In the genomic region with DNA sequence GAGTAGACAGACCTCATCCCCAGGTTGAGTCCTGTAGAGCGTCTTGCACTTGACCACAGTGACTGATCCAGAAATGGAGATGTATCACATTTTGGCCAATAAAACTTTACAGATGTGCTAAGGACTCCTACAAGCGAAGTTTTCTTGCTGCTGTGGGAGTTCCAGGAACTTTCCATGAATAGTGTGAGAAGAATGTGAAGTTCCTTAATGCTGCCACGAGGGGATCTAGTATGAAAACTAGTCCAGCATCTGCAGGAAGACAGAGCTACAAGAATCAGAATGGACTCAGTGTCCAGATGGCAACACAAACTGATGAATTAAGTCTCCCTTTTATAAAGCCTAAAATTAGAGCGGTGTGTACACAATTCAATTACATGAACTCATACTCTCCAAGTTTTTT, we compare ENCODE assay signal across 22 cellular contexts. TPM values are rescaled to one million over a fixed set of nuclear protein-coding genes. Genes with fewer than 3 reads are reported as not detected.
DNase-seq lines count a peak whose midpoint lies in the region; ATAC-seq and TF ChIP-seq lines count a peak whose summit lies in the region.
"Had no signal": no experiment of that assay in that cellular context is flagged by ENCODE, and none has a peak within 500 bp of the region (broad histone marks: within the 10 kb centered on the region; RNA-seq: fewer than 3 reads in every experiment).

No MANE protein-coding gene starts in this region.

- H3K9me3 ChIP-seq in mammary epithelial cell (replicated peaks; ENCODE audit: insufficient read depth, low read length) = no peaks in the 10 kb centered on the region
- no peaks in the 10 kb centered on the region for H3K9me3 ChIP-seq in neuronal stem cell (replicated peaks in 1 of 2; ENCODE audit: control insufficient read depth in 2 of 2, insufficient read depth in 1 of 2, low read depth in 1 of 2, low read length in 2 of 2)
- H3K9me3 ChIP-seq in adrenal gland (replicated peaks in 1 of 3) = no peaks in the 10 kb centered on the region
- H3K9me3 ChIP-seq: body of pancreas, esophagus muscularis mucosa, tibial artery had no signal

- H2AK5ac ChIP-seq in neuronal stem cell (ENCODE audit: low read depth, low read length) = no peak overlapping the region

- no peak overlapping the region for H3K4me3 Mint-ChIP-seq in natural killer cell treated with Interleukin-12 subunit alpha and Interleukin-12 subunit beta and Interleukin-15 and Interleukin-18, amount 100 ng/mL, for 72 hours
- H3K4me3 Mint-ChIP-seq: activated naive CD4-positive, alpha-beta T cell treated with anti-CD3 and anti-CD28 coated beads, Interleukin-2, amount 10 ng/mL, durations not matched to agents 7 days and 5 days; IgD-negative memory B cell; natural killer cell; stimulated activated effector memory CD8-positive, alpha-beta T cell treated with anti-CD3 and anti-CD28 coated beads, Interleukin-12 subunit alpha, Interleukin-12 subunit beta, amount 100 ng/mL, for 72 hours had no signal

- H3K27ac ChIP-seq in mammary epithelial cell (ENCODE audit: insufficient read depth, low read depth, low read length) (no peak overlapping the region), neuronal stem cell (replicated peaks; ENCODE audit: low read length) (no peak overlapping the region), adrenal gland (no peak overlapping the region)
- H3K27ac ChIP-seq: 22Rv1, body of pancreas, dorsolateral prefrontal cortex, esophagus muscularis mucosa, tibial artery had no signal

- intact Hi-C loops in mammary epithelial cell (cut with micrococcal nuclease) = loop anchor here (1.0 kb wide), 1 partner anchor 27 kb away; no protein-coding TSS in a partner anchor
- intact Hi-C loops in adrenal gland (cut with DNase I) = no loop called here

- no peak overlapping the region for H4K91ac ChIP-seq in neuronal stem cell (ENCODE audit: low read depth, low read length, poor library complexity)

- WGBS in mammary epithelial cell (ENCODE audit: low coverage, missing lambda C conversion rate) = 79% methylated on average over 4 of the region's 4 CpGs
- no CpG with 5 or more reads among the region's 4 CpGs for whole genome bisulfite sequencing in neuronal stem cell (ENCODE audit: extremely low coverage in 2 of 2, insufficient read length in 2 of 2, insufficient replicate concordance in 1 of 2), 2 donors
- 68 to 76% (median 74%) methylated on average over 4 of the region's 4 CpGs for WGBS in adrenal gland, 4 donors

- no peak overlapping the region for H2AFZ ChIP-seq in mammary epithelial cell (ENCODE audit: low read depth, low read length)
- H2AFZ ChIP-seq in neuronal stem cell (ENCODE audit: low read length) = no peak overlapping the region

- no peaks in the 10 kb centered on the region for H3K36me3 Mint-ChIP-seq in natural killer cell treated with Interleukin-12 subunit alpha and Interleukin-12 subunit beta and Interleukin-15 and Interleukin-18, amount 100 ng/mL, for 72 hours
- H3K36me3 Mint-ChIP-seq: activated naive CD4-positive, alpha-beta T cell treated with anti-CD3 and anti-CD28 coated beads, Interleukin-2, amount 10 ng/mL, durations not matched to agents 7 days and 5 days; natural killer cell; stimulated activated effector memory CD8-positive, alpha-beta T cell treated with anti-CD3 and anti-CD28 coated beads, Interleukin-12 subunit alpha, Interleukin-12 subunit beta, amount 100 ng/mL, for 72 hours had no signal

- in situ Hi-C loops in mammary epithelial cell (cut with MboI; ENCODE audit: low sequenced_read_pairs in 2 of 2) = loop anchor here (25.0 kb wide), 1 partner anchor 707 kb away; no protein-coding TSS in a partner anchor

- H3K27me3 Mint-ChIP-seq in natural killer cell treated with Interleukin-12 subunit alpha and Interleukin-12 subunit beta and Interleukin-15 and Interleukin-18, amount 100 ng/mL, for 72 hours = peaks cover 34 to 36% of the 10 kb centered on the region in 2 donors

- no peak overlapping the region for H3K9ac ChIP-seq in mammary epithelial cell (ENCODE audit: insufficient read depth, low read length)
- no peak overlapping the region for H3K9ac ChIP-seq in neuronal stem cell (ENCODE audit: low read depth, low read length, poor library complexity)

- DNase-seq in DMS 273 (lab: John Stamatoyannopoulos, UW; ENCODE audit: unreplicated experiment) (peak; percentile 32), DMS 273 treated with DMSO at 0.1 percent for 48 hours (lab: John Stamatoyannopoulos, UW) (no peak), NB4 (ENCODE audit: low read depth) (peak; percentile 7), mammary epithelial cell (peak; percentile 12), neuronal stem cell (ENCODE audit: low spot score) (no peak), adrenal gland (no peak), Ammon's horn (ENCODE audit: low spot score) (no peak)
- DNase-seq in natural killer cell treated with Interleukin-12 subunit alpha and Interleukin-12 subunit beta and Interleukin-15 and Interleukin-18, amount 100 ng/mL, for 72 hours (ENCODE audit: low spot score) = no peak
- DNase-seq: activated CD4-positive, alpha-beta T cell treated with anti-CD3 and anti-CD28 coated beads, Interleukin-2, amount 50 U/mL, for 48 hours; activated naive CD4-positive, alpha-beta T cell treated with anti-CD3 and anti-CD28 coated beads, Interleukin-2, amount 10 ng/mL, durations not matched to agents 7 days and 5 days; body of pancreas; dorsolateral prefrontal cortex; natural killer cell; NCI-H1105; NCI-H774; RPMI8226; tibial artery had no signal

- H3K18ac ChIP-seq in neuronal stem cell (ENCODE audit: low read length) = no peak overlapping the region

- CTCF ChIA-PET in mammary epithelial cell (lab: Charles Lee; ENCODE audit: low non-redundant PET) = interaction anchor here (0.7 kb wide), 1 partner anchor 31 kb away, joined by 5 read pairs; no protein-coding TSS in a partner anchor

- H4K8ac ChIP-seq in neuronal stem cell (ENCODE audit: low read depth, low read length) = no peak overlapping the region

- H4K20me1 ChIP-seq in mammary epithelial cell (ENCODE audit: insufficient read depth, low read length) = no peaks in the 10 kb centered on the region

- H3K79me2 ChIP-seq in mammary epithelial cell (ENCODE audit: insufficient read depth, low read length) = no peaks in the 10 kb centered on the region

- H3K36me3 ChIP-seq in mammary epithelial cell (ENCODE audit: insufficient read depth, low read length) (no peaks in the 10 kb centered on the region), neuronal stem cell (replicated peaks in 1 of 2; ENCODE audit: control insufficient read depth in 2 of 2, insufficient read depth in 2 of 2, low read length in 2 of 2) (no peaks in the 10 kb centered on the region), adrenal gland (replicated peaks in 1 of 2) (no peaks in the 10 kb centered on the region)
- H3K36me3 ChIP-seq: esophagus muscularis mucosa, tibial artery had no signal

- ATAC-seq in natural killer cell treated with Interleukin-12 subunit alpha and Interleukin-12 subunit beta and Interleukin-15 and Interleukin-18, amount 100 ng/mL, for 72 hours = no peak
- ATAC-seq: body of pancreas; GM12878; natural killer cell; stimulated activated effector memory CD8-positive, alpha-beta T cell treated with anti-CD3 and anti-CD28 coated beads, Interleukin-12 subunit alpha, Interleukin-12 subunit beta, amount 100 ng/mL, for 72 hours had no signal

- H3K27me3 ChIP-seq in mammary epithelial cell (ENCODE audit: insufficient read depth, low read length) = peaks cover 3% of the 10 kb centered on the region
- H3K27me3 ChIP-seq in neuronal stem cell (ENCODE audit: control insufficient read depth in 3 of 3, insufficient read depth in 3 of 3, low read depth in 1 of 3, low read length in 3 of 3) = no peaks in the 10 kb centered on the region
- H3K27me3 ChIP-seq in adrenal gland = no peaks in the 10 kb centered on the region
- H3K27me3 ChIP-seq: body of pancreas, dorsolateral prefrontal cortex, esophagus muscularis mucosa, tibial artery had no signal

- TF ChIP-seq POLR2A in NB4 (IDR thresholded peaks at IDR 0.05; ENCODE audit: extremely low read depth, insufficient read length) (no peak), adrenal gland (IDR thresholded peaks at IDR 0.05) (no peak)

- H3K4me2 ChIP-seq in mammary epithelial cell (ENCODE audit: insufficient read depth, low read depth, low read length) (no peak overlapping the region), neuronal stem cell (ENCODE audit: insufficient read depth, low read length, poor library complexity, severe bottlenecking) (no peak overlapping the region)

- dilution Hi-C loops in mammary epithelial cell (cut with HindIII; ENCODE audit: low sequenced_read_pairs) = no loop called here

- no peak overlapping the region for H2BK15ac ChIP-seq in neuronal stem cell (ENCODE audit: low read length)

- H3K4me1 ChIP-seq in mammary epithelial cell (ENCODE audit: insufficient read depth, low read length) (no peaks in the 10 kb centered on the region), neuronal stem cell (ENCODE audit: control insufficient read depth in 2 of 2, insufficient read depth in 1 of 2, low read depth in 1 of 2, low read length in 2 of 2) (peaks cover 0 to 9% of the 10 kb centered on the region in 2 donors), adrenal gland (replicated peaks in 1 of 2) (no peaks in the 10 kb centered on the region)
- H3K4me1 ChIP-seq: body of pancreas, esophagus muscularis mucosa, tibial artery had no signal

- H3K4me3 ChIP-seq in NB4 (ENCODE audit: low read depth, low read length) = no peak overlapping the region
- H3K4me3 ChIP-seq in mammary epithelial cell (replicated peaks in 1 of 3; ENCODE audit: insufficient read depth in 1 of 3, low read depth in 2 of 3, low read length in 3 of 3) = no peak overlapping the region
- H3K4me3 ChIP-seq in neuronal stem cell (ENCODE audit: low read length in 2 of 2) = no peak overlapping the region
- H3K4me3 ChIP-seq in adrenal gland = no peak overlapping the region
- H3K4me3 ChIP-seq: body of pancreas, dorsolateral prefrontal cortex, esophagus muscularis mucosa, GM12878, tibial artery had no signal

- no peak for TF ChIP-seq CTCF in NB4 (IDR thresholded peaks at IDR 0.05; ENCODE audit: low read depth, low read length)
- peak in 1 of 2 donors; percentile 23 for TF ChIP-seq CTCF in mammary epithelial cell (conservative IDR thresholded peaks at IDR 0.05 in 1 of 2, IDR thresholded peaks at IDR 0.05 in 1 of 2; ENCODE audit: extremely low read depth in 1 of 2, insufficient read depth in 1 of 2, low read depth in 1 of 2, low read length in 2 of 2)
- TF ChIP-seq CTCF in adrenal gland (IDR thresholded peaks at IDR 0.05) = no peak

- no peaks in the 10 kb centered on the region for H3K4me1 Mint-ChIP-seq in natural killer cell treated with Interleukin-12 subunit alpha and Interleukin-12 subunit beta and Interleukin-15 and Interleukin-18, amount 100 ng/mL, for 72 hours (ENCODE audit: low read depth in 2 of 2)
- H3K4me1 Mint-ChIP-seq: natural killer cell; stimulated activated effector memory CD8-positive, alpha-beta T cell treated with anti-CD3 and anti-CD28 coated beads, Interleukin-12 subunit alpha, Interleukin-12 subunit beta, amount 100 ng/mL, for 72 hours had no signal

- H2BK120ac ChIP-seq in neuronal stem cell (ENCODE audit: low read depth, low read length) = no peak overlapping the region

- H3K14ac ChIP-seq in neuronal stem cell (ENCODE audit: low read length) = no peak overlapping the region

- H3K27ac Mint-ChIP-seq in natural killer cell treated with Interleukin-12 subunit alpha and Interleukin-12 subunit beta and Interleukin-15 and Interleukin-18, amount 100 ng/mL, for 72 hours = no peak overlapping the region
- H3K27ac Mint-ChIP-seq: activated naive CD4-positive, alpha-beta T cell treated with anti-CD3 and anti-CD28 coated beads, Interleukin-2, amount 10 ng/mL, durations not matched to agents 7 days and 5 days; IgD-negative memory B cell; natural killer cell; stimulated activated effector memory CD8-positive, alpha-beta T cell treated with anti-CD3 and anti-CD28 coated beads, Interleukin-12 subunit alpha, Interleukin-12 subunit beta, amount 100 ng/mL, for 72 hours had no signal

- no peak overlapping the region for H2BK5ac ChIP-seq in neuronal stem cell (ENCODE audit: low read length)

- H3K23ac ChIP-seq in neuronal stem cell (ENCODE audit: low read depth, low read length, poor library complexity) = no peak overlapping the region

- BruUV-seq in mammary epithelial cell (replicated peaks; lab: Mats Ljungman, UMichigan) = no TSS peak

- H3K9me3 Mint-ChIP-seq in natural killer cell treated with Interleukin-12 subunit alpha and Interleukin-12 subunit beta and Interleukin-15 and Interleukin-18, amount 100 ng/mL, for 72 hours = no peaks in the 10 kb centered on the region
- H3K9me3 Mint-ChIP-seq: activated naive CD4-positive, alpha-beta T cell treated with anti-CD3 and anti-CD28 coated beads, Interleukin-2, amount 10 ng/mL, durations not matched to agents 7 days and 5 days; IgD-negative memory B cell; natural killer cell; stimulated activated effector memory CD8-positive, alpha-beta T cell treated with anti-CD3 and anti-CD28 coated beads, Interleukin-12 subunit alpha, Interleukin-12 subunit beta, amount 100 ng/mL, for 72 hours had no signal

- no peak overlapping the region for H3K4ac ChIP-seq in neuronal stem cell (ENCODE audit: low read length)

- H2BK12ac ChIP-seq in neuronal stem cell (ENCODE audit: low read length) = peak overlapping the region; percentile 58

- H3K79me1 ChIP-seq in neuronal stem cell (ENCODE audit: low read depth, low read length) = no peaks in the 10 kb centered on the region

RNA-seq across cellular contexts. Expression of gene LSM8, which starts 14.8 kb away (rescaled TPM):
- total RNA-seq in mammary epithelial cell (10 to 100 TPM; 23.7 to 37.4 TPM), adrenal gland (10 to 100 TPM in 7 of 8 donors, 1 to 10 TPM in 1; 5.3 to 29.0 (median 20.0) TPM)
- polyA plus RNA-seq in mammary epithelial cell (47.6 TPM), adrenal gland (10 to 100 TPM; 24.2 to 44.6 (median 24.4) TPM)
- 12.6 TPM for polyA minus RNA-seq in mammary epithelial cell
- polyA plus RNA-seq in neuronal stem cell (2013, experiment 1 of 2) = 53.9 TPM
- polyA plus RNA-seq in neuronal stem cell (2013, experiment 2 of 2) = 57.6 TPM
- total RNA-seq in natural killer cell treated with Interleukin-12 subunit alpha and Interleukin-12 subunit beta and Interleukin-15 and Interleukin-18, amount 100 ng/mL, for 72 hours = 10 to 100 TPM; 37.3 to 48.0 TPM

RNA-seq across cellular contexts. Expression of gene ANKRD7, which starts 55.4 kb away (rescaled TPM):
- 1 to 10 TPM in 1 of 2 donors, under 1 TPM in 1; 0.35 to 1.7 TPM for total RNA-seq in mammary epithelial cell
- 0.26 TPM for polyA plus RNA-seq in mammary epithelial cell
- not detected for polyA minus RNA-seq in mammary epithelial cell
- 0.15 TPM for polyA plus RNA-seq in neuronal stem cell (2013, experiment 1 of 2)
- polyA plus RNA-seq in neuronal stem cell (2013, experiment 2 of 2) = not detected
- not detected for total RNA-seq in natural killer cell treated with Interleukin-12 subunit alpha and Interleukin-12 subunit beta and Interleukin-15 and Interleukin-18, amount 100 ng/mL, for 72 hours
- 1 to 10 TPM in 5 of 8 donors, under 1 TPM in 2, not detected in 1; 0.48 to 1.9 (median 1.2) TPM for total RNA-seq in adrenal gland
- polyA plus RNA-seq in adrenal gland = 1 to 10 TPM in 2 of 3 donors, under 1 TPM in 1; 0.71 to 2.0 (median 1.1) TPM
- total RNA-seq: natural killer cell had no signal
- polyA plus RNA-seq: IgD-negative memory B cell had no signal

Comparison
In these comparisons a context has a peak if more than half of its experiments do, and no peak if none do; other contexts are left out.
1. DNase-seq: peak in DMS 273 (single experiment), NB4 (single experiment) and mammary epithelial cell (single experiment); none in DMS 273 treated with DMSO at 0.1 percent for 48 hours (single experiment), neuronal stem cell (single experiment), natural killer cell treated with Interleukin-12 subunit alpha and Interleukin-12 subunit beta and Interleukin-15 and Interleukin-18, amount 100 ng/mL, for 72 hours (single experiment), adrenal gland (0 of 7) and Ammon's horn (single experiment).